Comparison of ENCODE assay signal across 1 cellular context in the genomic region with DNA sequence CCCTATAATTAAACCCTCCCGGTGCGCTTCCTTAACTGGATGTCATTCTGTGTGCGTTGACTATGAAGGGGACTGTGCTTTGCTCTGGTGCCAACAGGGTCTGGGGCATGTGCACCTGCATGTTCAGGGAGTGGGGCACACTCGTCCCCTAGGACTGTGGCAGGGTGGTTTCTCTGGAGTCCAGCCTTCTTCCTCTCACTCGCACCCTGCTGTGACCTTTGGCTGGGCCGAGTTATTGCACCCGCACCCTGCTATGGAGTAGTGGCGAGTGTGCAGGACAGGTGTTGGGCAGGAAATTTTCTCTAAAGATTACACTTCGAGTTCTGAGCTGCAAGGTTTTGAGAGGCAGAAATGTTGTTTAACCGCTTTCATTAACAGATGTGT.
TF ChIP-seq lines count a peak whose summit lies in the region.

No MANE protein-coding gene starts in this region.

TF ChIP-seq in WTC11, 78 proteins besides CTCF, POLR2A, EP300 and RAD21 (continued from another document):
- TF ChIP-seq, protein P1, sequence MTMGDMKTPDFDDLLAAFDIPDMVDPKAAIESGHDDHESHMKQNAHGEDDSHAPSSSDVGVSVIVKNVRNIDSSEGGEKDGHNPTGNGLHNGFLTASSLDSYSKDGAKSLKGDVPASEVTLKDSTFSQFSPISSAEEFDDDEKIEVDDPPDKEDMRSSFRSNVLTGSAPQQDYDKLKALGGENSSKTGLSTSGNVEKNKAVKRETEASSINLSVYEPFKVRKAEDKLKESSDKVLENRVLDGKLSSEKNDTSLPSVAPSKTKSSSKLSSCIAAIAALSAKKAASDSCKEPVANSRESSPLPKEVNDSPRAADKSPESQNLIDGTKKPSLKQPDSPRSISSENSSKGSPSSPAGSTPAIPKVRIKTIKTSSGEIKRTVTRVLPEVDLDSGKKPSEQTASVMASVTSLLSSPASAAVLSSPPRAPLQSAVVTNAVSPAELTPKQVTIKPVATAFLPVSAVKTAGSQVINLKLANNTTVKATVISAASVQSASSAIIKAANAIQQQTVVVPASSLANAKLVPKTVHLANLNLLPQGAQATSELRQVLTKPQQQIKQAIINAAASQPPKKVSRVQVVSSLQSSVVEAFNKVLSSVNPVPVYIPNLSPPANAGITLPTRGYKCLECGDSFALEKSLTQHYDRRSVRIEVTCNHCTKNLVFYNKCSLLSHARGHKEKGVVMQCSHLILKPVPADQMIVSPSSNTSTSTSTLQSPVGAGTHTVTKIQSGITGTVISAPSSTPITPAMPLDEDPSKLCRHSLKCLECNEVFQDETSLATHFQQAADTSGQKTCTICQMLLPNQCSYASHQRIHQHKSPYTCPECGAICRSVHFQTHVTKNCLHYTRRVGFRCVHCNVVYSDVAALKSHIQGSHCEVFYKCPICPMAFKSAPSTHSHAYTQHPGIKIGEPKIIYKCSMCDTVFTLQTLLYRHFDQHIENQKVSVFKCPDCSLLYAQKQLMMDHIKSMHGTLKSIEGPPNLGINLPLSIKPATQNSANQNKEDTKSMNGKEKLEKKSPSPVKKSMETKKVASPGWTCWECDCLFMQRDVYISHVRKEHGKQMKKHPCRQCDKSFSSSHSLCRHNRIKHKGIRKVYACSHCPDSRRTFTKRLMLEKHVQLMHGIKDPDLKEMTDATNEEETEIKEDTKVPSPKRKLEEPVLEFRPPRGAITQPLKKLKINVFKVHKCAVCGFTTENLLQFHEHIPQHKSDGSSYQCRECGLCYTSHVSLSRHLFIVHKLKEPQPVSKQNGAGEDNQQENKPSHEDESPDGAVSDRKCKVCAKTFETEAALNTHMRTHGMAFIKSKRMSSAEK (CRISPR knock-in tag; IDR thresholded peaks at IDR 0.05; ENCODE audit: borderline replicate concordance): no peak
- no peak for TF ChIP-seq FOXK1 (CRISPR knock-in tag; IDR thresholded peaks at IDR 0.05)
- TF ChIP-seq ZNF121 (CRISPR knock-in tag; IDR thresholded peaks at IDR 0.05): no peak
- TF ChIP-seq, protein P2, sequence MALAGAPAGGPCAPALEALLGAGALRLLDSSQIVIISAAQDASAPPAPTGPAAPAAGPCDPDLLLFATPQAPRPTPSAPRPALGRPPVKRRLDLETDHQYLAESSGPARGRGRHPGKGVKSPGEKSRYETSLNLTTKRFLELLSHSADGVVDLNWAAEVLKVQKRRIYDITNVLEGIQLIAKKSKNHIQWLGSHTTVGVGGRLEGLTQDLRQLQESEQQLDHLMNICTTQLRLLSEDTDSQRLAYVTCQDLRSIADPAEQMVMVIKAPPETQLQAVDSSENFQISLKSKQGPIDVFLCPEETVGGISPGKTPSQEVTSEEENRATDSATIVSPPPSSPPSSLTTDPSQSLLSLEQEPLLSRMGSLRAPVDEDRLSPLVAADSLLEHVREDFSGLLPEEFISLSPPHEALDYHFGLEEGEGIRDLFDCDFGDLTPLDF (CRISPR knock-in tag; IDR thresholded peaks at IDR 0.05): no peak
- no peak for TF ChIP-seq ELF4 (CRISPR knock-in tag; IDR thresholded peaks at IDR 0.05; ENCODE audit: low read depth)
TF ChIP-seq in WTC11: peak in this region for 0.
